8 cellular contexts compared by ENCODE assay signal in genomic region chr6:45741437-45742166, GRCh38.
DNase-seq lines count a peak whose midpoint lies in the region; ATAC-seq and TF ChIP-seq lines count a peak whose summit lies in the region.

No MANE protein-coding gene starts in this region.

- H3K4me3 Mint-ChIP-seq in activated naive CD4-positive, alpha-beta T cell treated with anti-CD3 and anti-CD28 coated beads, Interleukin-2, amount 10 ng/mL, durations not matched to agents 7 days and 5 days: no peak overlapping the region
- H3K4me3 Mint-ChIP-seq in activated naive CD8-positive, alpha-beta T cell: no peak overlapping the region
- H3K4me3 Mint-ChIP-seq in nephron: no peak overlapping the region

- DNase-seq in activated naive CD4-positive, alpha-beta T cell treated with anti-CD3 and anti-CD28 coated beads, Interleukin-2, amount 10 ng/mL, durations not matched to agents 7 days and 5 days: no peak
- DNase-seq in activated naive CD4-positive, alpha-beta T cell treated with anti-CD3 and anti-CD28 coated beads, Interleukin-2, amount 50 U/mL, for 16 hours: no peak
- DNase-seq in HAP-1 (ENCODE audit: low spot score in 2 of 2): no peak
- no peak for DNase-seq in NCI-H1105 (lab: John Stamatoyannopoulos, UW)

- no peak for TF ChIP-seq CTCF in nephron (IDR thresholded peaks at IDR 0.05; ENCODE audit: unreplicated experiment in 3 of 3)

- peak; percentile 63 for ATAC-seq in HG03378 (IDR thresholded peaks at IDR 0.05; ENCODE audit: unreplicated experiment)
- no peak for ATAC-seq in GM18858 (IDR thresholded peaks at IDR 0.05; ENCODE audit: unreplicated experiment)

- no peaks in the 10 kb centered on the region for H3K27me3 ChIP-seq in HAP-1 (ENCODE audit: low read depth)

- H3K36me3 ChIP-seq in HAP-1 (replicated peaks): no peaks in the 10 kb centered on the region

- in situ Hi-C loops in HAP-1 (cut with MboI; ENCODE audit: low sequenced_read_pairs): no loop called here

- H3K27ac Mint-ChIP-seq in activated naive CD4-positive, alpha-beta T cell treated with anti-CD3 and anti-CD28 coated beads, Interleukin-2, amount 10 ng/mL, durations not matched to agents 7 days and 5 days: peak overlapping the region; percentile 58
- H3K27ac Mint-ChIP-seq in activated naive CD8-positive, alpha-beta T cell: peak overlapping the region; percentile 31
- peak overlapping the region; percentile 46 to 56 (median 53) for H3K27ac Mint-ChIP-seq in nephron

- no peaks in the 10 kb centered on the region for H3K4me1 ChIP-seq in HAP-1

- CTCF ChIA-PET in activated naive CD4-positive, alpha-beta T cell treated with anti-CD3 and anti-CD28 coated beads, Interleukin-2, amount 10 ng/mL, durations not matched to agents 7 days and 5 days (lab: Charles Lee): interaction anchor here (0.7 kb wide), 2 partner anchors 13 to 94 kb away, joined by 3 read pairs; no protein-coding TSS in a partner anchor

- peaks cover 2% of the 10 kb centered on the region for H3K9me3 Mint-ChIP-seq in activated naive CD4-positive, alpha-beta T cell treated with anti-CD3 and anti-CD28 coated beads, Interleukin-2, amount 10 ng/mL, durations not matched to agents 7 days and 5 days
- no peaks in the 10 kb centered on the region for H3K9me3 Mint-ChIP-seq in activated naive CD8-positive, alpha-beta T cell (ENCODE audit: low read depth)
- no peaks in the 10 kb centered on the region for H3K9me3 Mint-ChIP-seq in nephron

- peaks cover 7% of the 10 kb centered on the region for H3K27me3 Mint-ChIP-seq in activated naive CD4-positive, alpha-beta T cell treated with anti-CD3 and anti-CD28 coated beads, Interleukin-2, amount 10 ng/mL, durations not matched to agents 7 days and 5 days
- no peaks in the 10 kb centered on the region for H3K27me3 Mint-ChIP-seq in activated naive CD8-positive, alpha-beta T cell
- no peaks in the 10 kb centered on the region for H3K27me3 Mint-ChIP-seq in nephron (ENCODE audit: low read depth)

- H3K4me3 ChIP-seq in HAP-1: no peak overlapping the region

- H3K4me1 Mint-ChIP-seq in activated naive CD4-positive, alpha-beta T cell treated with anti-CD3 and anti-CD28 coated beads, Interleukin-2, amount 10 ng/mL, durations not matched to agents 7 days and 5 days: peaks cover 43% of the 10 kb centered on the region
- H3K4me1 Mint-ChIP-seq in activated naive CD8-positive, alpha-beta T cell (ENCODE audit: low read depth): peaks cover 28% of the 10 kb centered on the region
- H3K4me1 Mint-ChIP-seq in nephron: peaks cover 33% of the 10 kb centered on the region

- H3K9me3 ChIP-seq in HAP-1: no peaks in the 10 kb centered on the region

- H3K36me3 Mint-ChIP-seq in activated naive CD4-positive, alpha-beta T cell treated with anti-CD3 and anti-CD28 coated beads, Interleukin-2, amount 10 ng/mL, durations not matched to agents 7 days and 5 days: peaks cover 2% of the 10 kb centered on the region
- no peaks in the 10 kb centered on the region for H3K36me3 Mint-ChIP-seq in activated naive CD8-positive, alpha-beta T cell
- H3K36me3 Mint-ChIP-seq in nephron (ENCODE audit: low read depth): no peaks in the 10 kb centered on the region
